ENCODE assay signal across 1 cellular context in the genomic region with DNA sequence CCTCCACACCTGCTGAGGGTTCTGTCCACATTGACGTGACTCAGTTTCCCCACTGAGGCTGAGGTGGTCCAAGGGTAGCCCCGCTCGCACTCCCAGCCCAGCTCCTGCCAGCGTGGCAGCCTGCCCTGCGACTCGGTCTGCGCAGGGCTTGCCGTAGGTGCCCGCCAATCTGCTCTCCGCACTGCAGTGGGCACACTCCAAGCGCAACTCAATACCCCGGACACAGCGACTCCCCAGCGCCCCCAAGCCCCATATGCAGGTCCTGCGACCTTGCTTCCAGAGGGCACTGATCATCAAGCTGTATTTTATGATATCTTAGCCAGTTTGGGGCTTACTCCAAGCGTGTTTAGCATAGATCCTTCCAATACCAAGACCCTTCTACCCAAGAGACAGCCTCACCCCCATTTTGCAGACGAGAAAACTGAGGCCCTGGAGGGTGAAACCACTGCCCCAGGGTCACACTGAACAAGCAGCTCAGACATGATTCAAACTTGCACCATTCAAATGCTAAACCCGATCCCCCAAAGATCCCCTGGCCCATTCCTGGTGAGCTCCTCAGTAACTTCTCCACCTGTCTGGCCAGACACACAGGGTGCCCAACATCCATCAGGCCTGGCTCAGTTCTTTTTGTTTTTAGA.
TF ChIP-seq lines count a peak whose summit lies in the region.

No MANE protein-coding gene starts in this region.

TF ChIP-seq in HepG2, 621 proteins besides CTCF, POLR2A, EP300 and RAD21 (continued from another document):
- TF ChIP-seq, protein P1, sequence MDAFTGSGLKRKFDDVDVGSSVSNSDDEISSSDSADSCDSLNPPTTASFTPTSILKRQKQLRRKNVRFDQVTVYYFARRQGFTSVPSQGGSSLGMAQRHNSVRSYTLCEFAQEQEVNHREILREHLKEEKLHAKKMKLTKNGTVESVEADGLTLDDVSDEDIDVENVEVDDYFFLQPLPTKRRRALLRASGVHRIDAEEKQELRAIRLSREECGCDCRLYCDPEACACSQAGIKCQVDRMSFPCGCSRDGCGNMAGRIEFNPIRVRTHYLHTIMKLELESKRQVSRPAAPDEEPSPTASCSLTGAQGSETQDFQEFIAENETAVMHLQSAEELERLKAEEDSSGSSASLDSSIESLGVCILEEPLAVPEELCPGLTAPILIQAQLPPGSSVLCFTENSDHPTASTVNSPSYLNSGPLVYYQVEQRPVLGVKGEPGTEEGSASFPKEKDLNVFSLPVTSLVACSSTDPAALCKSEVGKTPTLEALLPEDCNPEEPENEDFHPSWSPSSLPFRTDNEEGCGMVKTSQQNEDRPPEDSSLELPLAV (CRISPR knock-in tag; conservative IDR thresholded peaks at IDR 0.05; ENCODE audit: low read depth) = no peak
- TF ChIP-seq, protein P2, sequence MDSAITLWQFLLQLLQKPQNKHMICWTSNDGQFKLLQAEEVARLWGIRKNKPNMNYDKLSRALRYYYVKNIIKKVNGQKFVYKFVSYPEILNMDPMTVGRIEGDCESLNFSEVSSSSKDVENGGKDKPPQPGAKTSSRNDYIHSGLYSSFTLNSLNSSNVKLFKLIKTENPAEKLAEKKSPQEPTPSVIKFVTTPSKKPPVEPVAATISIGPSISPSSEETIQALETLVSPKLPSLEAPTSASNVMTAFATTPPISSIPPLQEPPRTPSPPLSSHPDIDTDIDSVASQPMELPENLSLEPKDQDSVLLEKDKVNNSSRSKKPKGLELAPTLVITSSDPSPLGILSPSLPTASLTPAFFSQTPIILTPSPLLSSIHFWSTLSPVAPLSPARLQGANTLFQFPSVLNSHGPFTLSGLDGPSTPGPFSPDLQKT (CRISPR knock-in tag; IDR thresholded peaks at IDR 0.05; ENCODE audit: borderline replicate concordance) = no peak
- TF ChIP-seq, protein P3, sequence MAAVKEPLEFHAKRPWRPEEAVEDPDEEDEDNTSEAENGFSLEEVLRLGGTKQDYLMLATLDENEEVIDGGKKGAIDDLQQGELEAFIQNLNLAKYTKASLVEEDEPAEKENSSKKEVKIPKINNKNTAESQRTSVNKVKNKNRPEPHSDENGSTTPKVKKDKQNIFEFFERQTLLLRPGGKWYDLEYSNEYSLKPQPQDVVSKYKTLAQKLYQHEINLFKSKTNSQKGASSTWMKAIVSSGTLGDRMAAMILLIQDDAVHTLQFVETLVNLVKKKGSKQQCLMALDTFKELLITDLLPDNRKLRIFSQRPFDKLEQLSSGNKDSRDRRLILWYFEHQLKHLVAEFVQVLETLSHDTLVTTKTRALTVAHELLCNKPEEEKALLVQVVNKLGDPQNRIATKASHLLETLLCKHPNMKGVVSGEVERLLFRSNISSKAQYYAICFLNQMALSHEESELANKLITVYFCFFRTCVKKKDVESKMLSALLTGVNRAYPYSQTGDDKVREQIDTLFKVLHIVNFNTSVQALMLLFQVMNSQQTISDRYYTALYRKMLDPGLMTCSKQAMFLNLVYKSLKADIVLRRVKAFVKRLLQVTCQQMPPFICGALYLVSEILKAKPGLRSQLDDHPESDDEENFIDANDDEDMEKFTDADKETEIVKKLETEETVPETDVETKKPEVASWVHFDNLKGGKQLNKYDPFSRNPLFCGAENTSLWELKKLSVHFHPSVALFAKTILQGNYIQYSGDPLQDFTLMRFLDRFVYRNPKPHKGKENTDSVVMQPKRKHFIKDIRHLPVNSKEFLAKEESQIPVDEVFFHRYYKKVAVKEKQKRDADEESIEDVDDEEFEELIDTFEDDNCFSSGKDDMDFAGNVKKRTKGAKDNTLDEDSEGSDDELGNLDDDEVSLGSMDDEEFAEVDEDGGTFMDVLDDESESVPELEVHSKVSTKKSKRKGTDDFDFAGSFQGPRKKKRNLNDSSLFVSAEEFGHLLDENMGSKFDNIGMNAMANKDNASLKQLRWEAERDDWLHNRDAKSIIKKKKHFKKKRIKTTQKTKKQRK (IDR thresholded peaks at IDR 0.05; ENCODE audit: low read length) = no peak
- TF ChIP-seq SMAD1 (CRISPR knock-in tag; IDR thresholded peaks at IDR 0.05; ENCODE audit: borderline replicate concordance, low read depth) (no peak), ZNF629 (CRISPR knock-in tag; conservative IDR thresholded peaks at IDR 0.05) (peak; percentile 58)
